8 cellular contexts compared by ENCODE assay signal in genomic region chr1:220879509-220880366, GRCh38. TPM values are rescaled to one million over a fixed set of nuclear protein-coding genes. Genes with fewer than 3 reads are reported as not detected.
A peak's percentile ranks its signal among the peaks of the same experiment; 100 is the strongest.
DNase-seq lines count a peak whose midpoint lies in the region; ATAC-seq, FAIRE-seq and TF ChIP-seq lines count a peak whose summit lies in the region.

No MANE protein-coding gene starts in this region.

- SMC1A ChIA-PET in GM12878 (lab: Charles Lee; ENCODE audit: uncharacterized antibody, unreplicated experiment): interaction anchor here (1.4 to 8.1 kb wide), 4 partner anchors 167 to 556 kb away, joined by 4 to 94 read pairs (median 20); no protein-coding TSS in a partner anchor

- peaks cover 26% of the 10 kb centered on the region for H3K4me1 Mint-ChIP-seq in activated CD4-positive, alpha-beta T cell treated with anti-CD3 and anti-CD28 coated beads, Interleukin-2, amount 10 ng/mL, durations not matched to agents 24 days and 14 days
- H3K4me1 Mint-ChIP-seq in GM23338: peaks cover 64% of the 10 kb centered on the region
- H3K4me1 Mint-ChIP-seq in immature natural killer cell: peaks cover 32 to 39% of the 10 kb centered on the region in 2 donors

- H3K9ac ChIP-seq in GM12878 (ENCODE audit: control insufficient read depth, insufficient read depth, low read length): no peak overlapping the region
- peak overlapping the region; percentile 57 for H3K9ac ChIP-seq in smooth muscle cell (ENCODE audit: low read depth)

- H3K27ac ChIP-seq in GM23338 (ENCODE audit: low read depth) (no peak overlapping the region), GM12878 (ENCODE audit: control insufficient read depth, insufficient read depth) (no peak overlapping the region), smooth muscle cell (ENCODE audit: low read depth) (peak overlapping the region; percentile 7)

- H3K4me3 ChIP-seq in GM23338 (peak overlapping the region; percentile 57), GM12878 (peak overlapping the region; percentile 68), smooth muscle cell (peak overlapping the region; percentile 69)

- TF ChIP-seq RAD21 in GM12878 (IDR thresholded peaks at IDR 0.05; ENCODE audit: insufficient read depth, low read depth, low read length): no peak

- CTCF ChIA-PET in GM12878 (lab: Yijun Ruan, JAX): interaction anchor here (0.6 to 8.2 kb wide), 8 partner anchors 22 to 883 kb away, joined by 3 to 134 read pairs (median 3); no protein-coding TSS in a partner anchor

- H3K36me3 Mint-ChIP-seq in activated CD4-positive, alpha-beta T cell treated with anti-CD3 and anti-CD28 coated beads, Interleukin-2, amount 10 ng/mL, durations not matched to agents 24 days and 14 days (ENCODE audit: low read depth): peaks cover 6% of the 10 kb centered on the region
- H3K36me3 Mint-ChIP-seq in GM23338 (ENCODE audit: low read depth): no peaks in the 10 kb centered on the region; the same call in 2 of the 3 replicates
- H3K36me3 Mint-ChIP-seq in immature natural killer cell: peaks cover 0 to 3% (median 0%) of the 10 kb centered on the region in 3 donors

- H2AFZ ChIP-seq in GM23338 (peak overlapping the region; percentile 93; the same call in 1 of the 2 replicates), GM12878 (ENCODE audit: control insufficient read depth, low read depth, low read length) (peak overlapping the region; percentile 54), smooth muscle cell (ENCODE audit: low read depth) (peak overlapping the region; percentile 90)

- in situ Hi-C loops in GM12878 (cut with MboI): loop anchor here (5.0 kb wide), 1 partner anchor 558 kb away; no protein-coding TSS in a partner anchor

- WGBS in GM12878 (ENCODE audit: insufficient coverage, insufficient replicate concordance, low lambda C conversion rate, missing lambda C conversion rate): 3% methylated on average over 56 of the region's 94 CpGs
- WGBS in smooth muscle cell (ENCODE audit: low lambda C conversion rate): 1% methylated on average over 62 of the region's 94 CpGs

- ATAC-seq in GM23338: peak; percentile 25
- peak; percentile 62 for ATAC-seq in GM12878

- peak overlapping the region; percentile 62 for H3K27ac Mint-ChIP-seq in activated CD4-positive, alpha-beta T cell treated with anti-CD3 and anti-CD28 coated beads, Interleukin-2, amount 10 ng/mL, durations not matched to agents 24 days and 14 days
- H3K27ac Mint-ChIP-seq in GM23338 (no peak overlapping the region), immature natural killer cell (no peak overlapping the region)

- peaks cover 70% of the 10 kb centered on the region for H3K27me3 Mint-ChIP-seq in activated CD4-positive, alpha-beta T cell treated with anti-CD3 and anti-CD28 coated beads, Interleukin-2, amount 10 ng/mL, durations not matched to agents 24 days and 14 days
- H3K27me3 Mint-ChIP-seq in GM23338 (ENCODE audit: insufficient read depth, low read depth, poor library complexity): peaks cover 100% of the 10 kb centered on the region
- H3K27me3 Mint-ChIP-seq in immature natural killer cell (ENCODE audit: low read depth in 3 of 3): peaks cover 23 to 54% (median 32%) of the 10 kb centered on the region in 3 donors

- TF ChIP-seq POLR2A in GM12878 (IDR thresholded peaks at IDR 0.05; ENCODE audit: low read depth, low read length): no peak

- no peaks in the 10 kb centered on the region for H3K9me2 ChIP-seq in GM23338 (ENCODE audit: insufficient read depth)

- peaks cover 63% of the 10 kb centered on the region for H3K4me1 ChIP-seq in GM23338 (ENCODE audit: insufficient read depth)
- peaks cover 15% of the 10 kb centered on the region for H3K4me1 ChIP-seq in GM12878 (ENCODE audit: control insufficient read depth, insufficient read depth, low read length)
- H3K4me1 ChIP-seq in smooth muscle cell (ENCODE audit: low read depth): peaks cover 28% of the 10 kb centered on the region

- no peaks in the 10 kb centered on the region for H3K79me2 ChIP-seq in GM23338 (replicated peaks; ENCODE audit: insufficient read depth)
- H3K79me2 ChIP-seq in GM12878 (ENCODE audit: control insufficient read depth, insufficient read depth, low read length): no peaks in the 10 kb centered on the region
- H3K79me2 ChIP-seq in smooth muscle cell (ENCODE audit: low read depth): no peaks in the 10 kb centered on the region

- TF ChIP-seq CTCF in GM23338 (conservative IDR thresholded peaks at IDR 0.05; ENCODE audit: low read depth in 2 of 2) (no peak), GM12878 (IDR thresholded peaks at IDR 0.05 in 2 of 3, conservative IDR thresholded peaks at IDR 0.05 in 1 of 3; ENCODE audit: control insufficient read depth in 2 of 3, extremely low read depth in 1 of 3, insufficient read depth in 1 of 3, low read depth in 3 of 3, low read length in 3 of 3) (no peak), smooth muscle cell (IDR thresholded peaks at IDR 0.05; ENCODE audit: borderline replicate concordance, insufficient read depth, poor library complexity, severe bottlenecking) (no peak)

- H3K9me3 ChIP-seq in GM12878 (replicated peaks; ENCODE audit: control insufficient read depth, insufficient read depth, low read length): no peaks in the 10 kb centered on the region; the same call in 2 of the 3 replicates
- no peaks in the 10 kb centered on the region for H3K9me3 ChIP-seq in smooth muscle cell (replicated peaks; ENCODE audit: low read depth)

- intact Hi-C loops in activated CD4-positive, alpha-beta T cell treated with anti-CD3 and anti-CD28 coated beads, Interleukin-2, amount 10 ng/mL, durations not matched to agents 24 days and 14 days (cut with micrococcal nuclease): loop anchor here (1.0 to 2.0 kb wide), 3 partner anchors 13 to 555 kb away; no protein-coding TSS in a partner anchor
- intact Hi-C loops in GM12878 (cut with micrococcal nuclease; ENCODE audit: unreplicated experiment): loop anchor here (1.0 to 10.0 kb wide), 5 partner anchors 167 to 1285 kb away; partner anchors contain the start of gene DUSP10

- H3K9me3 Mint-ChIP-seq in activated CD4-positive, alpha-beta T cell treated with anti-CD3 and anti-CD28 coated beads, Interleukin-2, amount 10 ng/mL, durations not matched to agents 24 days and 14 days: no peaks in the 10 kb centered on the region
- H3K9me3 Mint-ChIP-seq in GM23338 (peaks cover 6% of the 10 kb centered on the region; the same call in 2 of the 3 replicates), immature natural killer cell (peaks cover 0 to 5% (median 0%) of the 10 kb centered on the region in 6 donors)

- H3K4me3 Mint-ChIP-seq in activated CD4-positive, alpha-beta T cell treated with anti-CD3 and anti-CD28 coated beads, Interleukin-2, amount 10 ng/mL, durations not matched to agents 24 days and 14 days: peak overlapping the region; percentile 90
- H3K4me3 Mint-ChIP-seq in GM23338 (peak overlapping the region; percentile 76), immature natural killer cell (peak overlapping the region; percentile 74 to 77 (median 77))

- DNase-seq in activated CD4-positive, alpha-beta T cell treated with anti-CD3 and anti-CD28 coated beads, Interleukin-2, amount 10 ng/mL, durations not matched to agents 24 days and 14 days: peak; percentile 77
- DNase-seq in activated CD4-positive, alpha-beta T cell treated with anti-CD3 and anti-CD28 coated beads, Interleukin-2, amount 50 U/mL, for 4 hours: no peak
- DNase-seq in GM23338 (ENCODE audit: low spot score): peak; percentile 73
- DNase-seq in NCI-H1092 treated with DMSO at 0.1 percent for 48 hours (lab: John Stamatoyannopoulos, UW): peak; percentile 40
- no peak for DNase-seq in GM12878 (ENCODE audit: low read depth, low spot score)
- peak in 2 of 3 donors; percentile 13 to 15 for DNase-seq in immature natural killer cell
- DNase-seq in smooth muscle cell (lab: John Stamatoyannopoulos, UW; ENCODE audit: unreplicated experiment): no peak
- DNase-seq in NOMO-1 (lab: John Stamatoyannopoulos, UW; ENCODE audit: unreplicated experiment in 2 of 2): no peak

- POLR2A ChIA-PET in GM12878 (lab: Charles Lee): interaction anchor here (0.6 to 1.0 kb wide), 2 partner anchors 219 to 896 kb away, joined by 3 read pairs; no protein-coding TSS in a partner anchor

- H3K27me3 ChIP-seq in GM23338 (ENCODE audit: insufficient read depth): peaks cover 100% of the 10 kb centered on the region
- H3K27me3 ChIP-seq in GM12878 (replicated peaks in 1 of 2; ENCODE audit: control insufficient read depth in 2 of 2, insufficient read depth in 2 of 2, low read length in 1 of 2): peaks cover 0 to 17% of the 10 kb centered on the region in 2 experiments; a peak in 3 of 4 replicates
- peaks cover 99% of the 10 kb centered on the region for H3K27me3 ChIP-seq in smooth muscle cell (ENCODE audit: low read depth)

- no peak for TF ChIP-seq EP300 in GM12878 (IDR thresholded peaks at IDR 0.05; ENCODE audit: borderline replicate concordance in 1 of 2, control insufficient read depth in 1 of 2, low read depth in 2 of 2, low read length in 2 of 2)

- peaks cover 48% of the 10 kb centered on the region for H4K20me1 ChIP-seq in GM23338 (replicated peaks; ENCODE audit: insufficient read depth)
- no peaks in the 10 kb centered on the region for H4K20me1 ChIP-seq in GM12878 (ENCODE audit: control insufficient read depth, insufficient read depth)
- no peaks in the 10 kb centered on the region for H4K20me1 ChIP-seq in smooth muscle cell (ENCODE audit: low read depth)

- peaks cover 16% of the 10 kb centered on the region; the same call in 1 of the 2 replicates for H3F3A ChIP-seq in GM23338 (replicated peaks; ENCODE audit: low read depth)
- no peaks in the 10 kb centered on the region for H3F3A ChIP-seq in smooth muscle cell (ENCODE audit: low read depth)

- peak overlapping the region; percentile 85 for H3K4me2 ChIP-seq in GM23338
- peak overlapping the region; percentile 96 for H3K4me2 ChIP-seq in GM12878 (ENCODE audit: control insufficient read depth, insufficient read depth)
- peak overlapping the region; percentile 93 for H3K4me2 ChIP-seq in smooth muscle cell

- RAD21 ChIA-PET in GM12878 (lab: Charles Lee; ENCODE audit: unreplicated experiment): interaction anchor here (0.7 to 2.9 kb wide), 4 partner anchors 190 to 325 kb away, joined by 3 to 23 read pairs (median 6); no protein-coding TSS in a partner anchor

- no TSS peak for BruUV-seq in GM12878 (replicated peaks; lab: Mats Ljungman, UMichigan)

- no peak for FAIRE-seq in GM12878 (lab: Jason Lieb, UNC)

- H3K36me3 ChIP-seq in GM23338 (ENCODE audit: insufficient read depth): no peaks in the 10 kb centered on the region
- H3K36me3 ChIP-seq in GM12878 (ENCODE audit: control insufficient read depth in 2 of 2, insufficient read depth in 2 of 2, low read length in 1 of 2): no peaks in the 10 kb centered on the region
- H3K36me3 ChIP-seq in smooth muscle cell (ENCODE audit: low read depth): no peaks in the 10 kb centered on the region

RNA-seq across cellular contexts. Expression of gene HLX, which starts 0.5 kb away (rescaled TPM):
- 5.7 and 7.2 TPM in 2 replicates for total RNA-seq in activated CD4-positive, alpha-beta T cell treated with anti-CD3 and anti-CD28 coated beads, Interleukin-2, amount 10 ng/mL, durations not matched to agents 24 days and 14 days
- 0.07 TPM in 1 of 2 replicates, not detected in the other for total RNA-seq in GM23338 (2014; rRNA removed; shearing (Covaris generic))
- not detected in 2 replicates for polyA plus RNA-seq in GM23338 (2016; fragmentation: Nextera tagmentation; extraction: Ambion mirVana)
- total RNA-seq in GM12878 (2013; cell fraction: nucleolus; rRNA removed): 3.7 and 3.9 TPM in 2 replicates
- 1.4 and 1.5 TPM in 2 replicates for total RNA-seq in GM12878 (2014; rRNA removed)
- total RNA-seq in GM12878 (2014; rRNA removed; fragmentation: Illumina TruSeq; extraction: Trizol): 0.74 and 1.7 TPM in 2 replicates
- 2.3 and 3.0 TPM in 2 replicates for total RNA-seq in GM12878 (2021)
- not detected for polyA plus RNA-seq in GM12878 (2011; ENCODE audit: low read depth)
- polyA plus RNA-seq in GM12878 (2011; rRNA removed): 0.07 and 0.16 TPM in 2 replicates
- polyA plus RNA-seq in GM12878 (2011; cell fraction: cytosol; rRNA removed): 0.22 and 0.33 TPM in 2 replicates
- 0.36 and 0.64 TPM in 2 replicates for polyA plus RNA-seq in GM12878 (2011; cell fraction: nucleus; rRNA removed)
- 0.13 TPM in 1 of 2 replicates, not detected in the other for polyA plus RNA-seq in GM12878 (2012)
- polyA plus RNA-seq in GM12878 (2014; fragmentation: Illumina TruSeq; extraction: Trizol): 0.21 and 0.81 TPM in 2 replicates
- under 1 TPM; 0.11 to 0.22 TPM for polyA plus RNA-seq in GM12878 (2014; fragmentation: Nextera tagmentation; extraction: Ambion mirVana)
- 1.4 and 2.1 TPM in 2 replicates for polyA plus RNA-seq in GM12878 (2014; rRNA removed)
- polyA plus RNA-seq in GM12878 (2016; fragmentation: Nextera tagmentation; extraction: Ambion mirVana): 1 to 10 TPM in 1 of 2 experiments, under 1 TPM in 1; 0.84 to 1.4 TPM
- 0.26 and 0.95 TPM in 2 replicates for polyA minus RNA-seq in GM12878 (2011; rRNA and poly(A)+ RNA removed)
- 0.42 TPM in 1 of 2 replicates, not detected in the other for polyA minus RNA-seq in GM12878 (2011; cell fraction: cytosol; rRNA and poly(A)+ RNA removed)
- polyA minus RNA-seq in GM12878 (2011; cell fraction: nucleus; rRNA and poly(A)+ RNA removed): 0.24 and 0.86 TPM in 2 replicates
- under 1 TPM in 1 of 3 donors, not detected in 2; 0.09 TPM for polyA plus RNA-seq in immature natural killer cell
- total RNA-seq in smooth muscle cell: 0.58 and 3.2 TPM in 2 replicates
- 2.5 and 4.0 TPM in 2 replicates for polyA plus RNA-seq in smooth muscle cell

Comparison
In these comparisons a context has a peak if more than half of its experiments do, and no peak if none do; other contexts are left out.
1. DNase-seq: peak in activated CD4-positive, alpha-beta T cell treated with anti-CD3 and anti-CD28 coated beads, Interleukin-2, amount 10 ng/mL, durations not matched to agents 24 days and 14 days (single experiment), GM23338 (single experiment), NCI-H1092 treated with DMSO at 0.1 percent for 48 hours (single experiment) and immature natural killer cell (2 of 3); none in activated CD4-positive, alpha-beta T cell treated with anti-CD3 and anti-CD28 coated beads, Interleukin-2, amount 50 U/mL, for 4 hours (0 of 2), GM12878 (single experiment), smooth muscle cell (single experiment) and NOMO-1 (0 of 2).
2. Peak in every context shown above with its lines, with median percentiles within 50 percentile points of each other: H3K4me3 Mint-ChIP-seq, H2AFZ ChIP-seq, H3K4me2 ChIP-seq and H3K4me3 ChIP-seq.